ENCODE assay signal across 1 cellular context in genomic region chr3:195916991-195917390, GRCh38.
TF ChIP-seq lines count a peak whose summit lies in the region.

No MANE protein-coding gene starts in this region.

TF ChIP-seq in H1, 55 proteins besides CTCF, POLR2A, EP300 and RAD21:
- TF ChIP-seq PHF8 (conservative IDR thresholded peaks at IDR 0.05; ENCODE audit: low read depth, low read length) (no peak), CHD7 (IDR thresholded peaks at IDR 0.05; ENCODE audit: insufficient replicate concordance, low read length) (no peak), CREB1 (IDR thresholded peaks at IDR 0.05) (no peak), JUN (IDR thresholded peaks at IDR 0.05; ENCODE audit: low read depth, low read length) (no peak), HDAC6 (IDR thresholded peaks at IDR 0.05; ENCODE audit: low read depth, low read length) (no peak), TEAD4 (IDR thresholded peaks at IDR 0.05; ENCODE audit: low read depth, low read length) (no peak), SP2 (IDR thresholded peaks at IDR 0.05; ENCODE audit: low read length) (no peak), KDM1A (IDR thresholded peaks at IDR 0.05; ENCODE audit: borderline replicate concordance, low read length) (no peak), SIRT6 (IDR thresholded peaks at IDR 0.05; ENCODE audit: low read length) (no peak), SRF (IDR thresholded peaks at IDR 0.05; ENCODE audit: low read depth, low read length) (no peak), TAF1 (IDR thresholded peaks at IDR 0.05; ENCODE audit: low read depth, low read length) (no peak), EZH2 (IDR thresholded peaks at IDR 0.05; ENCODE audit: low read depth, low read length, severe bottlenecking) (no peak), SIX5 (IDR thresholded peaks at IDR 0.05; ENCODE audit: low read depth, low read length) (no peak), NANOG (IDR thresholded peaks at IDR 0.05; ENCODE audit: insufficient read depth, low read depth, low read length, poor library complexity, severe bottlenecking) (no peak), HDAC2 (IDR thresholded peaks at IDR 0.05; ENCODE audit: borderline replicate concordance in 1 of 2, low read depth in 2 of 2, low read length in 2 of 2) (no peak)
- TF ChIP-seq, protein P1, sequence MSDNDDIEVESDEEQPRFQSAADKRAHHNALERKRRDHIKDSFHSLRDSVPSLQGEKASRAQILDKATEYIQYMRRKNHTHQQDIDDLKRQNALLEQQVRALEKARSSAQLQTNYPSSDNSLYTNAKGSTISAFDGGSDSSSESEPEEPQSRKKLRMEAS (IDR thresholded peaks at IDR 0.05), result no peak
